Comparison of ENCODE assay signal across 24 cellular contexts in the genomic region with DNA sequence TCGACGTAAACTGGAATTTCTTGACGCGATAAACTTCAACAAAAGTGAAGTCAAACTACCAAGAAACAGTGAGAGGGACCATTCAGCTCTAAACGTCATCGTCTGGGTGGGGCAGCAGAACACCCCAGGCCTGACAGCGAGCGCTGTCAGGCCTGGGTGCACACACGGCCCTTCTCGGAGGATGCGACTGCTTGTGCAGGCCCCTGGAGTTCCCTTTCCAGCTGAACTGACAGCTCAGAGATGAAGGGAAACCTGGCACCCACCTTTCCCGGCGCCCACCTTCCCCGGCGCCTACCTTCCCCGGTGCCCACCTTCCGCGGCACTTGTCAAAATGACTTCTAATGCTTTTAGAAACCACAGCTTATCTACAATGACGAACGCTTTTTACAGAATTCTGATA.
"Had no signal": no experiment of that assay in that cellular context is flagged by ENCODE, and none has a peak within 500 bp of the region (broad histone marks: within the 10 kb centered on the region; RNA-seq: fewer than 3 reads in every experiment).

No MANE protein-coding gene starts in this region.

- H3K9me3 Mint-ChIP-seq: IgD-negative memory B cell had no signal

- H3K27ac Mint-ChIP-seq: IgD-negative memory B cell had no signal

- H3K27ac ChIP-seq: HL-60, KMS-11, RWPE1, SJSA1, SK-N-MC had no signal

- H3K9me3 ChIP-seq: SJSA1 had no signal

- DNase-seq: Kasumi-1, MM.1S, NCI-H1092 treated with DMSO at 0.1 percent for 48 hours, NCI-H1436, NCI-H187, NCI-H2029, NCI-H2081 treated with DMSO at 0.1 percent for 48 hours, NCI-H2171, NCI-H226, NCI-H446, NCI-H510A, NCI-H524 treated with DMSO at 0.1 percent for 48 hours, NCI-H69, NCI-H774, PC-3, SIG-M5 had no signal

- H3K4me1 ChIP-seq: SJSA1 had no signal

- H3K4me3 ChIP-seq: K562, SJSA1, SK-N-MC had no signal

- H3K9ac ChIP-seq: KMS-11 had no signal

- ATAC-seq: K562, Panc1, PC-3 had no signal

- H3K4me2 ChIP-seq: KMS-11 had no signal

- H3K27me3 ChIP-seq: SJSA1 had no signal
